15 cellular contexts compared by ENCODE assay signal in genomic region chr18:57666818-57667497, GRCh38. TPM values are rescaled to one million over a fixed set of nuclear protein-coding genes. Genes with fewer than 3 reads are reported as not detected.
A peak's percentile ranks its signal among the peaks of the same experiment; 100 is the strongest.
DNase-seq lines count a peak whose midpoint lies in the region; ATAC-seq, FAIRE-seq and TF ChIP-seq lines count a peak whose summit lies in the region.
"Had no signal": no experiment of that assay in that cellular context is flagged by ENCODE, and none has a peak within 500 bp of the region (broad histone marks: within the 10 kb centered on the region; RNA-seq: fewer than 3 reads in every experiment).

No MANE protein-coding gene starts in this region.

- peak; percentile 94 for TF ChIP-seq EP300 in K562 (IDR thresholded peaks at IDR 0.05; ENCODE audit: low read length)

- intact Hi-C loops in K562 (cut with micrococcal nuclease): loop anchor here (5.0 kb wide), 1 partner anchor 110 kb away; no protein-coding TSS in a partner anchor

- no peak overlapping the region; the same call in 1 of the 2 replicates for H2AFZ ChIP-seq in K562 (ENCODE audit: low read depth, low read length)

- peaks cover 5% of the 10 kb centered on the region for H3K9me3 Mint-ChIP-seq in stimulated activated naive CD8-positive, alpha-beta T cell treated with anti-CD3 and anti-CD28 coated beads, Interleukin-15, Interleukin-2, amounts not matched to agents 100 ng/mL and 50 ng/mL, for 24 hours
- H3K9me3 Mint-ChIP-seq: central memory CD8-positive, alpha-beta T cell had no signal

- H3K27me3 ChIP-seq in K562 (ENCODE audit: control insufficient read depth in 2 of 2, insufficient read depth in 2 of 2, low read length in 2 of 2): no peaks in the 10 kb centered on the region
- no peaks in the 10 kb centered on the region for H3K27me3 ChIP-seq in liver (ENCODE audit: control insufficient read depth in 4 of 4, insufficient read depth in 4 of 4, low read length in 3 of 4)
- H3K27me3 ChIP-seq: suprapubic skin had no signal

- H3K4me1 ChIP-seq in K562 (replicated peaks in 1 of 2; ENCODE audit: control insufficient read depth in 2 of 2, insufficient read depth in 2 of 2, low read length in 2 of 2) (peaks cover 3 to 23% of the 10 kb centered on the region in 2 experiments; a peak in 3 of 5 replicates), liver (ENCODE audit: control insufficient read depth in 4 of 4, insufficient read depth in 4 of 4, low read length in 3 of 4) (peaks cover 0 to 8% (median 3%) of the 10 kb centered on the region in 4 donors)

- 3% methylated on average over 6 of the region's 6 CpGs for WGBS in K562 (ENCODE audit: insufficient coverage, low coverage, missing lambda C conversion rate)
- WGBS in liver: 67% methylated on average over 6 of the region's 6 CpGs

- CTCF ChIA-PET in K562 (lab: Yijun Ruan, JAX; ENCODE audit: low intra/inter-chr PET ratio): no interaction called here

- H3K4me2 ChIP-seq in K562 (ENCODE audit: insufficient read depth, low read length): peak overlapping the region; percentile 26

- H3K4me3 ChIP-seq in K562: no peak overlapping the region
- no peak overlapping the region for H3K4me3 ChIP-seq in liver (ENCODE audit: low read depth in 1 of 3, low read length in 3 of 3)
- H3K4me3 ChIP-seq: suprapubic skin had no signal

- H3K27ac Mint-ChIP-seq in stimulated activated naive CD8-positive, alpha-beta T cell treated with anti-CD3 and anti-CD28 coated beads, Interleukin-15, Interleukin-2, amounts not matched to agents 100 ng/mL and 50 ng/mL, for 24 hours: peak overlapping the region; percentile 63
- H3K27ac Mint-ChIP-seq: IgD-negative memory B cell had no signal

- peak overlapping the region; percentile 66 for H3K4me3 Mint-ChIP-seq in stimulated activated naive CD8-positive, alpha-beta T cell treated with anti-CD3 and anti-CD28 coated beads, Interleukin-15, Interleukin-2, amounts not matched to agents 100 ng/mL and 50 ng/mL, for 24 hours
- H3K4me3 Mint-ChIP-seq: central memory CD8-positive, alpha-beta T cell had no signal

- TF ChIP-seq RAD21 in K562 (CRISPR knock-in tag; conservative IDR thresholded peaks at IDR 0.05 in 1 of 2, IDR thresholded peaks at IDR 0.05 in 1 of 2): no peak
- peak in 1 of 2 donors; percentile 9 for TF ChIP-seq RAD21 in liver (IDR thresholded peaks at IDR 0.05)

- no peaks in the 10 kb centered on the region for H4K20me1 ChIP-seq in K562 (replicated peaks; ENCODE audit: control insufficient read depth, insufficient read depth, low read length)

- no peaks in the 10 kb centered on the region for H3K79me2 ChIP-seq in K562 (ENCODE audit: control insufficient read depth, insufficient read depth, low read length)

- H3K9me3 ChIP-seq in K562 (replicated peaks; ENCODE audit: control insufficient read depth, insufficient read depth, low read depth, low read length) (no peaks in the 10 kb centered on the region; the same call in 1 of the 2 replicates), liver (ENCODE audit: control insufficient read depth in 4 of 4, low read length in 3 of 4) (no peaks in the 10 kb centered on the region)
- H3K9me3 ChIP-seq: suprapubic skin had no signal

- TF ChIP-seq CTCF in K562 (IDR thresholded peaks at IDR 0.05 in 2 of 3, conservative IDR thresholded peaks at IDR 0.05 in 1 of 3; ENCODE audit: insufficient read depth in 2 of 3, low read depth in 1 of 3, low read length in 3 of 3): no peak
- TF ChIP-seq CTCF in liver (IDR thresholded peaks at IDR 0.05; ENCODE audit: low read depth, low read length, missing input control): no peak

- H3K4me1 Mint-ChIP-seq in stimulated activated naive CD8-positive, alpha-beta T cell treated with anti-CD3 and anti-CD28 coated beads, Interleukin-15, Interleukin-2, amounts not matched to agents 100 ng/mL and 50 ng/mL, for 24 hours (ENCODE audit: low read depth): peaks cover 64% of the 10 kb centered on the region

- no peaks in the 10 kb centered on the region for H3K36me3 ChIP-seq in K562 (ENCODE audit: control insufficient read depth, insufficient read depth, low read length)
- H3K36me3 ChIP-seq in liver (ENCODE audit: control insufficient read depth in 4 of 4, insufficient read depth in 3 of 4, low read depth in 1 of 4, low read length in 3 of 4): peaks cover 0 to 3% (median under 1%) of the 10 kb centered on the region in 4 donors

- no peak for DNase-seq in stimulated activated naive CD8-positive, alpha-beta T cell treated with anti-CD3 and anti-CD28 coated beads, Interleukin-15, Interleukin-2, amounts not matched to agents 100 U/mL and 50 U/mL, for 24 hours
- DNase-seq in K562 (ENCODE audit: extremely low read depth in 1 of 4, low spot score in 3 of 4): peak; percentile 57 to 80 (median 64)
- DNase-seq in NCI-H2107 treated with DMSO at 0.1 percent for 48 hours (lab: John Stamatoyannopoulos, UW; ENCODE audit: unreplicated experiment): no peak
- no peak for DNase-seq in activated gamma-delta T cell treated with Interleukin-2 at 50 U/mL for 16 hours
- no peak for DNase-seq in midbrain (lab: John Stamatoyannopoulos, UW)
- DNase-seq: NK-92 treated with Interleukin-12 subunit alpha and Interleukin-12 subunit beta, amount 100 ng/mL, for 24 hours had no signal

- in situ Hi-C loops in K562 (cut with MboI): no loop called here

- no TSS peak for BruUV-seq in K562 (replicated peaks; lab: Mats Ljungman, UMichigan)

- POLR2A ChIA-PET in K562 (lab: Yijun Ruan, JAX): interaction anchor here (0.6 kb wide), 2 partner anchors 28 to 75 kb away, joined by 3 read pairs; no protein-coding TSS in a partner anchor

- peaks cover 10% of the 10 kb centered on the region for H3K36me3 Mint-ChIP-seq in stimulated activated naive CD8-positive, alpha-beta T cell treated with anti-CD3 and anti-CD28 coated beads, Interleukin-15, Interleukin-2, amounts not matched to agents 100 ng/mL and 50 ng/mL, for 24 hours (ENCODE audit: low read depth)

- FAIRE-seq in K562 (lab: Jason Lieb, UNC): peak; percentile 92
- FAIRE-seq: GM18507 had no signal

- H3K9me1 ChIP-seq in K562 (ENCODE audit: control insufficient read depth, insufficient read depth, low read length): no peaks in the 10 kb centered on the region

- H3K9ac ChIP-seq in K562 (ENCODE audit: insufficient read depth in 1 of 2, low read depth in 2 of 2, low read length in 2 of 2) (peak overlapping the region in 1 of 2 experiments; percentile 46; a peak in 2 of 4 replicates), liver (ENCODE audit: low read depth in 1 of 2, low read length in 2 of 2) (no peak overlapping the region)

- H3K27me3 Mint-ChIP-seq in stimulated activated naive CD8-positive, alpha-beta T cell treated with anti-CD3 and anti-CD28 coated beads, Interleukin-15, Interleukin-2, amounts not matched to agents 100 ng/mL and 50 ng/mL, for 24 hours: no peaks in the 10 kb centered on the region
- H3K27me3 Mint-ChIP-seq: central memory CD8-positive, alpha-beta T cell; IgD-negative memory B cell had no signal

- TF ChIP-seq POLR2A in K562 (conservative IDR thresholded peaks at IDR 0.05): no peak

- peak overlapping the region; percentile 77 for H3K27ac ChIP-seq in K562 (ENCODE audit: extremely low read depth, low read depth, low read length)
- no peak overlapping the region for H3K27ac ChIP-seq in liver (ENCODE audit: low read depth in 1 of 2, low read length in 2 of 2)
- H3K27ac ChIP-seq: C4-2B, suprapubic skin had no signal

- ATAC-seq in stimulated activated naive CD8-positive, alpha-beta T cell treated with anti-CD3 and anti-CD28 coated beads, Interleukin-15, Interleukin-2, amounts not matched to agents 100 U/mL and 50 U/mL, for 24 hours: no peak
- ATAC-seq in K562 (peak; percentile 92), esophagus mucosa (no peak)
- ATAC-seq: HCT116 had no signal

TF ChIP-seq in K562, 482 proteins besides CTCF, POLR2A, EP300 and RAD21 (continues in another document):
- TF ChIP-seq PKNOX1 (IDR thresholded peaks at IDR 0.05): peak; percentile 48; the same call in 1 of the 2 replicates

TF ChIP-seq in liver, 16 proteins besides CTCF, POLR2A, EP300 and RAD21:
- TF ChIP-seq GABPA (IDR thresholded peaks at IDR 0.05 in 1 of 2, conservative IDR thresholded peaks at IDR 0.05 in 1 of 2): no peak
- TF ChIP-seq RXRA (IDR thresholded peaks at IDR 0.05): peak; percentile 42 to 51

RNA-seq across cellular contexts. Expression of gene NARS1, which starts 45.3 kb away (rescaled TPM):
- total RNA-seq in K562 (2011; cell fraction: chromatin; rRNA removed; ENCODE audit: low replicate concordance): 124 and 285 TPM in 2 replicates
- total RNA-seq in K562 (2011; cell fraction: nucleolus; rRNA removed): 72.2 and 74.9 TPM in 2 replicates
- total RNA-seq in K562 (2011; cell fraction: nucleoplasm; rRNA removed): 112 and 116 TPM in 2 replicates
- total RNA-seq in K562 (2014; rRNA removed) (153 and 232 TPM in 2 replicates), K562 (2014; rRNA removed; fragmentation: Illumina TruSeq; extraction: Trizol) (236 and 274 TPM in 2 replicates), K562 (2015; rRNA removed; fragmentation: Illumina TruSeq; extraction: Trizol) (267 and 290 TPM in 2 replicates), K562 (2021) (130 and 145 TPM in 2 replicates), liver (10 to 100 TPM; 64.4 to 81.8 TPM), esophagus mucosa (73.6 TPM)
- polyA plus RNA-seq in K562 (2011; rRNA removed) (180 and 207 TPM in 2 replicates), K562 (2014; fragmentation: Illumina TruSeq; extraction: Trizol) (270 and 293 TPM in 2 replicates), K562 (2014; fragmentation: Nextera tagmentation; extraction: Ambion mirVana) (100 to 1,000 TPM; 141 to 267 TPM), K562 (2014; rRNA removed) (186 and 225 TPM in 2 replicates), liver (10 to 100 TPM; 42.6 to 60.0 TPM)
- 72.6 and 147 TPM in 2 replicates for polyA plus RNA-seq in K562 (2011; cell fraction: cytosol; rRNA removed)
- 135 and 213 TPM in 2 replicates for polyA plus RNA-seq in K562 (2011; cell fraction: nucleus; rRNA removed)
- polyA plus RNA-seq in K562 (2012): 170 and 176 TPM in 2 replicates
- polyA minus RNA-seq in K562 (2011; rRNA and poly(A)+ RNA removed): 246 and 314 TPM in 2 replicates
- 117 and 125 TPM in 2 replicates for polyA minus RNA-seq in K562 (2011; cell fraction: cytosol; rRNA and poly(A)+ RNA removed)
- 51.2 and 83.9 TPM in 2 replicates for polyA minus RNA-seq in K562 (2011; cell fraction: nucleus; rRNA and poly(A)+ RNA removed)

Comparison
In these comparisons a context has a peak if more than half of its experiments do, and no peak if none do; other contexts are left out.
1. DNase-seq: peak in K562 (4 of 4); none in stimulated activated naive CD8-positive, alpha-beta T cell treated with anti-CD3 and anti-CD28 coated beads, Interleukin-15, Interleukin-2, amounts not matched to agents 100 U/mL and 50 U/mL, for 24 hours (single experiment), NCI-H2107 treated with DMSO at 0.1 percent for 48 hours (single experiment), activated gamma-delta T cell treated with Interleukin-2 at 50 U/mL for 16 hours (single experiment) and midbrain (single experiment).